18 cellular contexts compared by ENCODE assay signal in genomic region chr11:18253778-18254338, GRCh38. TPM values are rescaled to one million over a fixed set of nuclear protein-coding genes. Genes with fewer than 3 reads are reported as not detected.
DNase-seq lines count a peak whose midpoint lies in the region; ATAC-seq and TF ChIP-seq lines count a peak whose summit lies in the region.
"Had no signal": no experiment of that assay in that cellular context is flagged by ENCODE, and none has a peak within 500 bp of the region (broad histone marks: within the 10 kb centered on the region; RNA-seq: fewer than 3 reads in every experiment).

No MANE protein-coding gene starts in this region.

- no peaks in the 10 kb centered on the region for H3K36me3 ChIP-seq in esophagus muscularis mucosa
- H3K36me3 ChIP-seq: BLaER1 treated with 17β-estradiol and CSF1 and Interleukin-3, amounts not matched to agents 10 nM and 100 nM had no signal

- TF ChIP-seq POLR2A in esophagus muscularis mucosa (IDR thresholded peaks at IDR 0.05; ENCODE audit: low read depth) = no peak

- H3K4me1 ChIP-seq in esophagus muscularis mucosa = no peaks in the 10 kb centered on the region

- H3K4me3 ChIP-seq in esophagus muscularis mucosa = no peak overlapping the region
- H3K4me3 ChIP-seq: BLaER1 treated with 17β-estradiol and CSF1 and Interleukin-3, amounts not matched to agents 10 nM and 100 nM; GM23338 had no signal

- H3K27ac ChIP-seq in esophagus muscularis mucosa (replicated peaks in 1 of 4) = no peak overlapping the region
- H3K27ac ChIP-seq: 22Rv1; BLaER1 treated with 17β-estradiol and CSF1 and Interleukin-3, amounts not matched to agents 10 nM and 100 nM had no signal

- H3K9me3 Mint-ChIP-seq in activated CD8-positive, alpha-beta T cell treated with anti-CD3 and anti-CD28 coated beads, Interleukin-2, amount 10 ng/mL, durations not matched to agents 7 days and 5 days (ENCODE audit: insufficient read depth) = no peaks in the 10 kb centered on the region
- no peaks in the 10 kb centered on the region for H3K9me3 Mint-ChIP-seq in activated CD8-positive, alpha-beta T cell treated with anti-CD3 and anti-CD28 coated beads for 36 hours
- H3K9me3 Mint-ChIP-seq in type B pancreatic cell = no peaks in the 10 kb centered on the region
- no peaks in the 10 kb centered on the region for H3K9me3 Mint-ChIP-seq in activated T-cell treated with anti-CD3 and anti-CD28 coated beads, Interleukin-2, amount 50 U/mL, for 4 hours
- H3K9me3 Mint-ChIP-seq: CD8-positive, alpha-beta T cell; GM23338; IgD-negative memory B cell had no signal

- H3K27ac Mint-ChIP-seq in activated CD8-positive, alpha-beta T cell treated with anti-CD3 and anti-CD28 coated beads, Interleukin-2, amount 10 ng/mL, durations not matched to agents 7 days and 5 days = no peak overlapping the region
- no peak overlapping the region for H3K27ac Mint-ChIP-seq in activated CD8-positive, alpha-beta T cell treated with anti-CD3 and anti-CD28 coated beads for 36 hours
- H3K27ac Mint-ChIP-seq in type B pancreatic cell = peak overlapping the region; percentile 82
- H3K27ac Mint-ChIP-seq: B cell; CD8-positive, alpha-beta T cell; GM23338; IgD-negative memory B cell had no signal

- H3K27me3 ChIP-seq in esophagus muscularis mucosa = peaks cover 0 to 8% (median 0%) of the 10 kb centered on the region in 4 donors
- H3K27me3 ChIP-seq: BLaER1 treated with 17β-estradiol and CSF1 and Interleukin-3, amounts not matched to agents 10 nM and 100 nM had no signal

- no peaks in the 10 kb centered on the region for H3K4me1 Mint-ChIP-seq in activated CD8-positive, alpha-beta T cell treated with anti-CD3 and anti-CD28 coated beads, Interleukin-2, amount 10 ng/mL, durations not matched to agents 7 days and 5 days (ENCODE audit: low read depth)
- H3K4me1 Mint-ChIP-seq in activated CD8-positive, alpha-beta T cell treated with anti-CD3 and anti-CD28 coated beads for 36 hours (ENCODE audit: low read depth) = no peaks in the 10 kb centered on the region
- H3K4me1 Mint-ChIP-seq in type B pancreatic cell (ENCODE audit: unreplicated experiment) = no peaks in the 10 kb centered on the region
- no peaks in the 10 kb centered on the region for H3K4me1 Mint-ChIP-seq in activated T-cell treated with anti-CD3 and anti-CD28 coated beads, Interleukin-2, amount 50 U/mL, for 4 hours (ENCODE audit: low read depth)
- H3K4me1 Mint-ChIP-seq: B cell, GM23338, IgD-negative memory B cell had no signal

- no peak for ATAC-seq in activated CD8-positive, alpha-beta T cell treated with anti-CD3 and anti-CD28 coated beads, Interleukin-2, amount 10 ng/mL, durations not matched to agents 7 days and 5 days
- no peak for ATAC-seq in activated CD8-positive, alpha-beta T cell treated with anti-CD3 and anti-CD28 coated beads for 36 hours
- no peak for ATAC-seq in activated T-cell treated with anti-CD3 and anti-CD28 coated beads, Interleukin-2, amount 50 U/mL, for 4 hours
- no peak for ATAC-seq in GM18873 (IDR thresholded peaks at IDR 0.05; ENCODE audit: low FRiP score, unreplicated experiment)
- ATAC-seq: CD8-positive, alpha-beta T cell; GM23338 had no signal

- H3K4me3 Mint-ChIP-seq in activated CD8-positive, alpha-beta T cell treated with anti-CD3 and anti-CD28 coated beads, Interleukin-2, amount 10 ng/mL, durations not matched to agents 7 days and 5 days = no peak overlapping the region
- no peak overlapping the region for H3K4me3 Mint-ChIP-seq in activated CD8-positive, alpha-beta T cell treated with anti-CD3 and anti-CD28 coated beads for 36 hours
- no peak overlapping the region for H3K4me3 Mint-ChIP-seq in type B pancreatic cell
- H3K4me3 Mint-ChIP-seq in activated T-cell treated with anti-CD3 and anti-CD28 coated beads, Interleukin-2, amount 50 U/mL, for 4 hours = no peak overlapping the region
- H3K4me3 Mint-ChIP-seq: B cell; CD8-positive, alpha-beta T cell; GM23338; IgD-negative memory B cell had no signal

- intact Hi-C loops in activated CD8-positive, alpha-beta T cell treated with anti-CD3 and anti-CD28 coated beads for 36 hours (cut with micrococcal nuclease) = no loop called here
- intact Hi-C loops in esophagus muscularis mucosa (cut with DNase I) = no loop called here

- peak; percentile 17 for DNase-seq in activated CD8-positive, alpha-beta T cell treated with anti-CD3 and anti-CD28 coated beads, Interleukin-2, amount 10 ng/mL, durations not matched to agents 7 days and 5 days
- no peak for DNase-seq in activated CD8-positive, alpha-beta T cell treated with anti-CD3 and anti-CD28 coated beads for 36 hours
- DNase-seq in esophagus muscularis mucosa (ENCODE audit: extremely low spot score) = peak; percentile 86
- no peak for DNase-seq in type B pancreatic cell (ENCODE audit: extremely low spot score, unreplicated experiment)
- no peak for DNase-seq in activated T-cell treated with anti-CD3 and anti-CD28 coated beads, Interleukin-2, amount 50 U/mL, for 4 hours
- no peak for DNase-seq in SIG-M5 treated with dmso at 0.1 percent for 504 hours (lab: John Stamatoyannopoulos, UW; ENCODE audit: unreplicated experiment)
- DNase-seq: Calu3; CD8-positive, alpha-beta T cell; DMS79 treated with DMSO at 0.1 percent for 48 hours; GF-D8; KBM-7 had no signal

- CTCF ChIA-PET in activated CD8-positive, alpha-beta T cell treated with anti-CD3 and anti-CD28 coated beads, Interleukin-2, amount 10 ng/mL, durations not matched to agents 7 days and 5 days (lab: Charles Lee) = interaction anchor here (1.5 kb wide), 1 partner anchor 139 kb away, joined by 3 read pairs; no protein-coding TSS in a partner anchor
- CTCF ChIA-PET in activated CD8-positive, alpha-beta T cell treated with anti-CD3 and anti-CD28 coated beads for 36 hours (lab: Charles Lee) = interaction anchor here (2.5 kb wide), 1 partner anchor 10 kb away, joined by 12 read pairs; no protein-coding TSS in a partner anchor

- no peak for TF ChIP-seq EP300 in esophagus muscularis mucosa (IDR thresholded peaks at IDR 0.05)

- peaks cover 14% of the 10 kb centered on the region for H3K27me3 Mint-ChIP-seq in activated CD8-positive, alpha-beta T cell treated with anti-CD3 and anti-CD28 coated beads, Interleukin-2, amount 10 ng/mL, durations not matched to agents 7 days and 5 days (ENCODE audit: low read depth)
- H3K27me3 Mint-ChIP-seq in activated CD8-positive, alpha-beta T cell treated with anti-CD3 and anti-CD28 coated beads for 36 hours = no peaks in the 10 kb centered on the region
- H3K27me3 Mint-ChIP-seq in type B pancreatic cell = peaks cover 2% of the 10 kb centered on the region
- peaks cover 2% of the 10 kb centered on the region for H3K27me3 Mint-ChIP-seq in activated T-cell treated with anti-CD3 and anti-CD28 coated beads, Interleukin-2, amount 50 U/mL, for 4 hours (ENCODE audit: low read depth)

- WGBS in esophagus muscularis mucosa = 82% methylated on average over 9 of the region's 11 CpGs

- no peak for TF ChIP-seq CTCF in activated CD8-positive, alpha-beta T cell treated with anti-CD3 and anti-CD28 coated beads for 36 hours (IDR thresholded peaks at IDR 0.05)
- TF ChIP-seq CTCF in esophagus muscularis mucosa (IDR thresholded peaks at IDR 0.05) (no peak), type B pancreatic cell (conservative IDR thresholded peaks at IDR 0.05) (no peak)

- H3K9me3 ChIP-seq in esophagus muscularis mucosa = no peaks in the 10 kb centered on the region
- H3K9me3 ChIP-seq: BLaER1 treated with 17β-estradiol and CSF1 and Interleukin-3, amounts not matched to agents 10 nM and 100 nM had no signal

- H3K36me3 Mint-ChIP-seq in activated CD8-positive, alpha-beta T cell treated with anti-CD3 and anti-CD28 coated beads, Interleukin-2, amount 10 ng/mL, durations not matched to agents 7 days and 5 days (ENCODE audit: low read depth) = no peaks in the 10 kb centered on the region
- no peaks in the 10 kb centered on the region for H3K36me3 Mint-ChIP-seq in activated CD8-positive, alpha-beta T cell treated with anti-CD3 and anti-CD28 coated beads for 36 hours (ENCODE audit: low read depth)
- H3K36me3 Mint-ChIP-seq in type B pancreatic cell = no peaks in the 10 kb centered on the region
- H3K36me3 Mint-ChIP-seq in activated T-cell treated with anti-CD3 and anti-CD28 coated beads, Interleukin-2, amount 50 U/mL, for 4 hours (ENCODE audit: insufficient read depth) = no peaks in the 10 kb centered on the region
- H3K36me3 Mint-ChIP-seq: CD8-positive, alpha-beta T cell; IgD-negative memory B cell had no signal

- POLR2A ChIA-PET in activated CD8-positive, alpha-beta T cell treated with anti-CD3 and anti-CD28 coated beads, Interleukin-2, amount 10 ng/mL, durations not matched to agents 7 days and 5 days (lab: Charles Lee) = no interaction called here
- POLR2A ChIA-PET in activated CD8-positive, alpha-beta T cell treated with anti-CD3 and anti-CD28 coated beads for 36 hours (lab: Charles Lee) = no interaction called here

RNA-seq across cellular contexts. Expression of gene SAA2, which starts 5.4 kb away (rescaled TPM):
- total RNA-seq in activated CD8-positive, alpha-beta T cell treated with anti-CD3 and anti-CD28 coated beads, Interleukin-2, amount 10 ng/mL, durations not matched to agents 7 days and 5 days = not detected
- total RNA-seq in activated CD8-positive, alpha-beta T cell treated with anti-CD3 and anti-CD28 coated beads for 36 hours = not detected
- total RNA-seq in esophagus muscularis mucosa (under 1 TPM in 1 of 4 donors, not detected in 3; 0.34 TPM), type B pancreatic cell (ENCODE audit: low replicate concordance) (not detected in 2 replicates)
- total RNA-seq in activated T-cell treated with anti-CD3 and anti-CD28 coated beads, Interleukin-2, amount 50 U/mL, for 4 hours = 1 to 10 TPM; 4.5 to 6.3 (median 5.0) TPM
- total RNA-seq: B cell, GM23338 had no signal

RNA-seq across cellular contexts. Expression of gene SAA1, which starts 12.2 kb away (rescaled TPM):
- total RNA-seq in activated CD8-positive, alpha-beta T cell treated with anti-CD3 and anti-CD28 coated beads, Interleukin-2, amount 10 ng/mL, durations not matched to agents 7 days and 5 days = not detected
- total RNA-seq in activated CD8-positive, alpha-beta T cell treated with anti-CD3 and anti-CD28 coated beads for 36 hours = not detected
- total RNA-seq in esophagus muscularis mucosa = 1 to 10 TPM in 3 of 4 donors, under 1 TPM in 1; 0.75 to 3.3 (median 1.2) TPM
- total RNA-seq in type B pancreatic cell (ENCODE audit: low replicate concordance) = not detected in 2 replicates
- 1 to 10 TPM; 4.3 to 6.1 (median 5.6) TPM for total RNA-seq in activated T-cell treated with anti-CD3 and anti-CD28 coated beads, Interleukin-2, amount 50 U/mL, for 4 hours
- total RNA-seq: A673; B cell; CD8-positive, alpha-beta T cell; GM23338 had no signal

RNA-seq across cellular contexts. Expression of gene SAA4, which starts 17.3 kb away (rescaled TPM):
- total RNA-seq in activated CD8-positive, alpha-beta T cell treated with anti-CD3 and anti-CD28 coated beads, Interleukin-2, amount 10 ng/mL, durations not matched to agents 7 days and 5 days = not detected
- not detected for total RNA-seq in activated CD8-positive, alpha-beta T cell treated with anti-CD3 and anti-CD28 coated beads for 36 hours
- total RNA-seq in esophagus muscularis mucosa = not detected
- not detected in 2 replicates for total RNA-seq in type B pancreatic cell (ENCODE audit: low replicate concordance)
- total RNA-seq in activated T-cell treated with anti-CD3 and anti-CD28 coated beads, Interleukin-2, amount 50 U/mL, for 4 hours = not detected
- total RNA-seq: A673; B cell; CD8-positive, alpha-beta T cell; GM23338 had no signal

Comparison
In these comparisons a context has a peak if more than half of its experiments do, and no peak if none do; other contexts are left out.
1. DNase-seq: peak in activated CD8-positive, alpha-beta T cell treated with anti-CD3 and anti-CD28 coated beads, Interleukin-2, amount 10 ng/mL, durations not matched to agents 7 days and 5 days (single experiment) and esophagus muscularis mucosa (single experiment); none in activated CD8-positive, alpha-beta T cell treated with anti-CD3 and anti-CD28 coated beads for 36 hours (single experiment), type B pancreatic cell (single experiment), activated T-cell treated with anti-CD3 and anti-CD28 coated beads, Interleukin-2, amount 50 U/mL, for 4 hours (single experiment) and SIG-M5 treated with dmso at 0.1 percent for 504 hours (single experiment).